Comparison of ENCODE assay signal across 8 cellular contexts in genomic region chr12:2891240-2892053, GRCh38. TPM values are rescaled to one million over a fixed set of nuclear protein-coding genes. Genes with fewer than 3 reads are reported as not detected.
DNase-seq lines count a peak whose midpoint lies in the region; TF ChIP-seq lines count a peak whose summit lies in the region.

No MANE protein-coding gene starts in this region.

- H3K4me1 Mint-ChIP-seq in activated naive CD4-positive, alpha-beta T cell treated with anti-CD3 and anti-CD28 coated beads, Interleukin-2, amount 10 ng/mL, durations not matched to agents 7 days and 5 days = peaks cover 35% of the 10 kb centered on the region
- H3K4me1 Mint-ChIP-seq in neural progenitor cell = peaks cover 42% of the 10 kb centered on the region

- H4K20me1 ChIP-seq in neural progenitor cell (ENCODE audit: low read depth) = peaks cover 51% of the 10 kb centered on the region

- no peaks in the 10 kb centered on the region for H3K9me3 Mint-ChIP-seq in activated naive CD4-positive, alpha-beta T cell treated with anti-CD3 and anti-CD28 coated beads, Interleukin-2, amount 10 ng/mL, durations not matched to agents 7 days and 5 days
- no peaks in the 10 kb centered on the region for H3K9me3 Mint-ChIP-seq in neural progenitor cell

- H3K9me3 ChIP-seq in ES-I3 (ENCODE audit: control insufficient read depth, insufficient read depth, low read length) = no peaks in the 10 kb centered on the region
- no peaks in the 10 kb centered on the region for H3K9me3 ChIP-seq in HEK293 (ENCODE audit: control insufficient read depth, insufficient read depth, low read depth, low read length)
- no peaks in the 10 kb centered on the region for H3K9me3 ChIP-seq in neural progenitor cell (ENCODE audit: low read depth)

- peak overlapping the region; percentile 82 for H2AFZ ChIP-seq in neural progenitor cell (replicated peaks)

- peaks cover 58% of the 10 kb centered on the region for H3F3A ChIP-seq in neural progenitor cell (ENCODE audit: low read depth)

- peak overlapping the region; percentile 59 for H3K27ac Mint-ChIP-seq in activated naive CD4-positive, alpha-beta T cell treated with anti-CD3 and anti-CD28 coated beads, Interleukin-2, amount 10 ng/mL, durations not matched to agents 7 days and 5 days
- H3K27ac Mint-ChIP-seq in neural progenitor cell = peak overlapping the region; percentile 67

- H3K4me3 ChIP-seq in HEK293 (ENCODE audit: low read depth, low read length) (peak overlapping the region; percentile 93), neural progenitor cell (peak overlapping the region; percentile 92)

- H3K27me3 ChIP-seq in neural progenitor cell = no peaks in the 10 kb centered on the region

- TF ChIP-seq CTCF in HEK293 (tag by site-specific recombination; IDR thresholded peaks at IDR 0.05) (no peak), neural progenitor cell (IDR thresholded peaks at IDR 0.05) (no peak)

- H3K9ac ChIP-seq in ES-I3 (ENCODE audit: low read depth, low read length) (peak overlapping the region; percentile 94), neural progenitor cell (peak overlapping the region; percentile 36)

- peak overlapping the region; percentile 86 for H3K4me3 Mint-ChIP-seq in activated naive CD4-positive, alpha-beta T cell treated with anti-CD3 and anti-CD28 coated beads, Interleukin-2, amount 10 ng/mL, durations not matched to agents 7 days and 5 days
- H3K4me3 Mint-ChIP-seq in neural progenitor cell = peak overlapping the region; percentile 98

- H3K4me2 ChIP-seq in neural progenitor cell = peak overlapping the region; percentile 89

- POLR2A ChIA-PET in HEK293 (lab: Yijun Ruan, JAX) = interaction anchor here (0.5 to 1.8 kb wide), 8 partner anchors 9 to 1382 kb away, joined by 3 to 27 read pairs (median 4); partner anchors contain the start of genes CCND2, FOXM1 and RHNO1

- H3K27ac ChIP-seq in HEK293 (ENCODE audit: extremely low read depth, low read depth, low read length) (peak overlapping the region; percentile 69; the same call in 1 of the 2 replicates), neural progenitor cell (peak overlapping the region; percentile 89)

- H3K36me3 ChIP-seq in ES-I3 (ENCODE audit: insufficient read depth, low read length) = peaks cover 11% of the 10 kb centered on the region; the same call in 1 of the 2 replicates
- peaks cover 9 to 28% of the 10 kb centered on the region in 2 experiments for H3K36me3 ChIP-seq in HEK293 (ENCODE audit: control insufficient read depth in 2 of 2, insufficient read depth in 1 of 2, low read length in 2 of 2)
- no peaks in the 10 kb centered on the region for H3K36me3 ChIP-seq in neural progenitor cell

- DNase-seq in NCI-H2227 treated with DMSO at 0.1 percent for 48 hours (lab: John Stamatoyannopoulos, UW) (peak; percentile 14), germinal center (ENCODE audit: low spot score) (peak; percentile 22), neural progenitor cell (ENCODE audit: low spot score) (peak; percentile 83), NCI-H1930 (lab: John Stamatoyannopoulos, UW) (no peak), 8988T (no peak)
- no peak for DNase-seq in activated naive CD4-positive, alpha-beta T cell treated with anti-CD3 and anti-CD28 coated beads, Interleukin-2, amount 10 ng/mL, durations not matched to agents 7 days and 5 days

- CTCF ChIA-PET in HEK293 (lab: Yijun Ruan, JAX) = interaction anchor here (1.4 to 1.6 kb wide), 2 partner anchors 53 to 143 kb away, joined by 4 read pairs; no protein-coding TSS in a partner anchor
- CTCF ChIA-PET in activated naive CD4-positive, alpha-beta T cell treated with anti-CD3 and anti-CD28 coated beads, Interleukin-2, amount 10 ng/mL, durations not matched to agents 7 days and 5 days (lab: Charles Lee) = interaction anchor here (1.4 kb wide), 1 partner anchor 11 kb away, joined by 8 read pairs; no protein-coding TSS in a partner anchor

- H3K4me1 ChIP-seq in ES-I3 (ENCODE audit: insufficient read depth, low read length) (peaks cover 3% of the 10 kb centered on the region; the same call in 1 of the 2 replicates), HEK293 (ENCODE audit: control insufficient read depth, insufficient read depth, low read length) (peaks cover 6% of the 10 kb centered on the region), neural progenitor cell (peaks cover 13% of the 10 kb centered on the region)

- peaks cover 19% of the 10 kb centered on the region for H3K36me3 Mint-ChIP-seq in activated naive CD4-positive, alpha-beta T cell treated with anti-CD3 and anti-CD28 coated beads, Interleukin-2, amount 10 ng/mL, durations not matched to agents 7 days and 5 days
- H3K36me3 Mint-ChIP-seq in neural progenitor cell = peaks cover 6% of the 10 kb centered on the region

- H3K27me3 Mint-ChIP-seq in activated naive CD4-positive, alpha-beta T cell treated with anti-CD3 and anti-CD28 coated beads, Interleukin-2, amount 10 ng/mL, durations not matched to agents 7 days and 5 days = peaks cover 4% of the 10 kb centered on the region
- no peaks in the 10 kb centered on the region for H3K27me3 Mint-ChIP-seq in neural progenitor cell (ENCODE audit: insufficient read depth, low read depth)

- peaks cover 55% of the 10 kb centered on the region for H3K79me2 ChIP-seq in neural progenitor cell (ENCODE audit: low read depth)

TF ChIP-seq in HEK293, 187 proteins besides CTCF, POLR2A, EP300 and RAD21 (continues in another document):
- TF ChIP-seq ZNF544 (tag by site-specific recombination; IDR thresholded peaks at IDR 0.05) (no peak), ZNF76 (tag by site-specific recombination; IDR thresholded peaks at IDR 0.05; ENCODE audit: borderline replicate concordance, low read depth) (0 out of 2 replicates have a peak, but pooled peaks have one; percentile 14), ZNF335 (tag by site-specific recombination; conservative IDR thresholded peaks at IDR 0.05) (peak; percentile 14; the same call in 1 of the 2 replicates), ZNF394 (tag by site-specific recombination; IDR thresholded peaks at IDR 0.05; ENCODE audit: borderline replicate concordance) (no peak), PRDM1 (tag by site-specific recombination; IDR thresholded peaks at IDR 0.05) (0 out of 2 replicates have a peak, but pooled peaks have one; percentile 57), ZNF837 (tag by site-specific recombination; IDR thresholded peaks at IDR 0.05) (no peak), ZBTB11 (tag by site-specific recombination; conservative IDR thresholded peaks at IDR 0.05; ENCODE audit: low read depth) (peak; percentile 1; the same call in 1 of the 2 replicates), ZBTB6 (tag by site-specific recombination; IDR thresholded peaks at IDR 0.05) (no peak), KLF10 (tag by site-specific recombination; IDR thresholded peaks at IDR 0.05) (0 out of 2 replicates have a peak, but pooled peaks have one; percentile 38), KLF9 (tag by site-specific recombination; IDR thresholded peaks at IDR 0.05; ENCODE audit: low read depth) (peak; percentile 45), HOXC10 (CRISPR knock-in tag; IDR thresholded peaks at IDR 0.05) (no peak), ZBTB20 (tag by site-specific recombination; IDR thresholded peaks at IDR 0.05) (peak; percentile 22; the same call in 1 of the 2 replicates), ZBTB21 (tag by site-specific recombination; IDR thresholded peaks at IDR 0.05) (no peak)
- TF ChIP-seq, protein P1, sequence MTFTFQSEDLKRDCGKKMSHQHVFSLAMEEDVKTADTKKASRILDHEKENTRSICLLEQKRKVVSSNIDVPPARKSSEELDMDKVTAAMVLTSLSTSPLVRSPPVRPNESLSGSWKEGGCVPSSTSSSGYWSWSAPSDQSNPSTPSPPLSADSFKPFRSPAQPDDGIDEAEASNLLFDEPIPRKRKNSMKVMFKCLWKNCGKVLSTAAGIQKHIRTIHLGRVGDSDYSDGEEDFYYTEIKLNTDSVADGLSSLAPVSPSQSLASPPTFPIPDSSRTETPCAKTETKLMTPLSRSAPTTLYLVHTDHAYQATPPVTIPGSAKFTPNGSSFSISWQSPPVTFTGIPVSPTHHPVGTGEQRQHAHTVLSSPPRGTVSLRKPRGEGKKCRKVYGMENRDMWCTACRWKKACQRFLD (tag by site-specific recombination; IDR thresholded peaks at IDR 0.05) = no peak

RNA-seq across cellular contexts. Expression of gene TULP3, which starts 0.8 kb away (rescaled TPM):
- 33.4 and 33.5 TPM in 2 replicates for total RNA-seq in neural progenitor cell (ENCODE audit: low replicate concordance)

RNA-seq across cellular contexts. Expression of gene RHNO1, which starts 14.4 kb away (rescaled TPM):
- total RNA-seq in neural progenitor cell (ENCODE audit: low replicate concordance) = 95.5 and 140 TPM in 2 replicates

RNA-seq across cellular contexts. Expression of gene FOXM1, which starts 14.5 kb away (rescaled TPM):
- total RNA-seq in neural progenitor cell (ENCODE audit: low replicate concordance) = 38.2 and 50.9 TPM in 2 replicates

RNA-seq across cellular contexts. Expression of gene TEX52, which starts 34.6 kb away (rescaled TPM):
- total RNA-seq in neural progenitor cell (ENCODE audit: low replicate concordance) = not detected in 2 replicates

RNA-seq across cellular contexts. Expression of gene NRIP2, which starts 56.6 kb away (rescaled TPM):
- total RNA-seq in neural progenitor cell (ENCODE audit: low replicate concordance) = 0.09 and 0.65 TPM in 2 replicates

Comparison
In these comparisons a context has a peak if more than half of its experiments do, and no peak if none do; other contexts are left out.
1. DNase-seq: peak in NCI-H2227 treated with DMSO at 0.1 percent for 48 hours (single experiment), germinal center (single experiment) and neural progenitor cell (single experiment); none in activated naive CD4-positive, alpha-beta T cell treated with anti-CD3 and anti-CD28 coated beads, Interleukin-2, amount 10 ng/mL, durations not matched to agents 7 days and 5 days (single experiment), NCI-H1930 (0 of 2) and 8988T (single experiment).